In the genomic region with DNA sequence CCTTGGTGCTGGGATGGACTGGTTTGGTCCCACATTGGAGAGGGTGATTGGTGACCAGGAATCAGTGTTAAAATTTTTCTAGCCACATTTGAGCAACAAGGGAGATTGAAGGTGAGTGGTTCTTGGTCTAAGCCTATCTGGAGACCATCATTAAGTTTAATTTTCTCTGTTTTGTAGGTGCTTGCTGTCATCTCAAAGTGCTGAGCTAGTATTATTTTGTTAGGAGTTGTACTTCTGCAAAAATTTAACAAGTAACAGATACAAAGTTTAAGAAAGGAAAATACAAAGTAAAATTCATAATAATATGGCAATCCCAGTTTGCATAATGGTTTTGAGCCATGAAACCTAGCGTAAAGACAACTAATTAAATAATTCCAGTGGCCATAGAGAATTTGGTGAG, we compare ENCODE assay signal across 24 cellular contexts.
"Had no signal": no experiment of that assay in that cellular context is flagged by ENCODE, and none has a peak within 500 bp of the region (broad histone marks: within the 10 kb centered on the region; RNA-seq: fewer than 3 reads in every experiment).

No MANE protein-coding gene starts in this region.

- DNase-seq: Kasumi-1, NCI-H1092, NCI-H1105 treated with DMSO at 0.1 percent for 48 hours, NCI-H1417 treated with DMSO at 0.1 percent for 48 hours, NCI-H146, NCI-H1694 treated with DMSO at 0.1 percent for 48 hours, NCI-H2029, NCI-H2081 treated with DMSO at 0.1 percent for 48 hours, NCI-H2171, NCI-H226, NCI-H446, NCI-H510A, NCI-H524 treated with DMSO at 0.1 percent for 48 hours, NCI-H69, NCI-H774, PC-3, SHP77, SJCRH30 had no signal

- ATAC-seq: Panc1, PC-3, SK-N-SH treated with all-trans-retinoic acid at 6 μM for 48 hours had no signal

- H3K4me2 ChIP-seq: KMS-11 had no signal

- H3K9ac ChIP-seq: KMS-11 had no signal

- H3K27ac ChIP-seq: HL-60, KMS-11, RWPE1, SJCRH30 had no signal

- H3K4me3 ChIP-seq: SJCRH30 had no signal

- FAIRE-seq: HTR-8/SVneo had no signal

- H3K27me3 ChIP-seq: SJCRH30 had no signal

- H3K4me1 ChIP-seq: SJCRH30 had no signal
